ENCODE assay signal across 8 cellular contexts in the genomic region with DNA sequence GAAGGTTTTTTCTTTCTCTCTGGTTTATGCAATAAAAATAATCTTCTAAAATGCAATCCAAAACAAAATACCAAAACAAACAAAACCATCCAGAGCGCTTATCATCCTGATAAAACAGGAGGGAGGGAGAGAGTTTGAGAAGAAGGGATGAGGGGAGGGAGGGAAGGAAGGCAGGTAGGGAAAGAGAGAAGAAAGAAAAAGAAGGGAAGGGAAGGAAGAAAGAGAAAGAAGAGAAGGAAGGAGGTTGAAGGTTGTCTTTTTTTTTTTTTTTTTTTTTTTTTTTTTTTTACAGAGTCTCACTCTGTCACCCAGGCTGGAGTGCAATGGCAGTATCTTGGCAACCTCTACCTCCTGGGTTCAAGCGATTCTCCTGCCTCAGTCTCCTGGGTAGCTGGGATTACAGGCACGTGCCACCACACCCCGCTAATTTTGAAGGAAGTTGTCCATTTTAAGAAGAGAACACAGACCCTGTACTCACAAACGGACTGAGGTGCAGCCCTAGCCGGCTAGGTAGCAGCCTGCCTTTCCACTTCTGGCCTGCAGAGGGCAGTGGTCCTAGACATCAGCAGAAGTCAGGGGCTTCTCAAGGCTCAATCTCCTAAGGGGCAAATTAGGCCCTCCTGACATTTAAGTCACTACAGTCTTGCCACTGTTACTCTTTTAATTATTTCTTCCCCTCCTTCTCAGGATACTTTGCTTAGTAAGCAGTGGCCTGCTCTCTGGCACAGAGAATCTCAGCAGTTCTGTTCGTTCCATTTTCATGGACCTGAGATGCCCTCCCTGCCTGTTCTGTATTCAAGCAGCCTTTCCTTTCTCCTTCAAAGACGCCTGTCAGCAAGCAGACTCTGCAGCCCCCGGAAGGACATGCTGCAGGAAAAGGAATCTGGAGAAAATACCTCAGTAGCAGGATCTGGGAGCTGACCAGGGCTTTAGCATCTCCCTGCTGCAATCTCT.
A peak's percentile ranks its signal among the peaks of the same experiment; 100 is the strongest.
DNase-seq lines count a peak whose midpoint lies in the region; ATAC-seq and TF ChIP-seq lines count a peak whose summit lies in the region.

No MANE protein-coding gene starts in this region.

- no peaks in the 10 kb centered on the region for H3K36me3 ChIP-seq in uterus

- peaks cover 31% of the 10 kb centered on the region for H3K4me1 Mint-ChIP-seq in glutamatergic neuron (ENCODE audit: low read depth, unreplicated experiment)

- TF ChIP-seq CTCF in LNCAP (IDR thresholded peaks at IDR 0.05) (peak; percentile 94), glutamatergic neuron (IDR thresholded peaks at IDR 0.05; ENCODE audit: partially characterized antibody, unreplicated experiment) (peak; percentile 91), uterus (IDR thresholded peaks at IDR 0.05) (peak; percentile 67 to 81 (median 74))

- no peak overlapping the region for H3K27ac ChIP-seq in uterus

- TF ChIP-seq POLR2A in uterus (IDR thresholded peaks at IDR 0.05) = no peak

- H3K27ac Mint-ChIP-seq in glutamatergic neuron (ENCODE audit: unreplicated experiment) = no peak overlapping the region

- DNase-seq in DMS153 (lab: John Stamatoyannopoulos, UW) (peak; percentile 39), SHP77 treated with DMSO at 0.1 percent for 48 hours (lab: John Stamatoyannopoulos, UW) (peak; percentile 29), glutamatergic neuron (peak; percentile 88), posterior vena cava (ENCODE audit: low spot score) (peak; percentile 86), uterus (peak; percentile 46 to 56)
- peak; percentile 66 for DNase-seq in activated naive CD4-positive, alpha-beta T cell treated with Interleukin-2 at 50 U/mL for 16 hours

- intact Hi-C loops in posterior vena cava (cut with DNase I) = loop anchor here in 1 of 2 donors (10.0 kb wide), 1 partner anchor 270 kb away; no protein-coding TSS in a partner anchor
- intact Hi-C loops in uterus (cut with DNase I; ENCODE audit: low total_unique reads) = loop anchor here (5.0 kb wide), 1 partner anchor 78 kb away; the partner anchor contains the start of gene EPB41L4B

- H3K9me3 ChIP-seq in uterus = no peaks in the 10 kb centered on the region

- H3K4me1 ChIP-seq in uterus = no peaks in the 10 kb centered on the region

- no peak overlapping the region for H3K4me3 ChIP-seq in uterus

- no peaks in the 10 kb centered on the region for H3K9me3 Mint-ChIP-seq in glutamatergic neuron (ENCODE audit: unreplicated experiment)

- no peak overlapping the region for H3K4me3 Mint-ChIP-seq in glutamatergic neuron (ENCODE audit: unreplicated experiment)

- ATAC-seq in GM21576 (IDR thresholded peaks at IDR 0.05; ENCODE audit: unreplicated experiment) = peak; percentile 90

- H3K27me3 Mint-ChIP-seq in glutamatergic neuron (ENCODE audit: unreplicated experiment) = no peaks in the 10 kb centered on the region

- no peaks in the 10 kb centered on the region for H3K27me3 ChIP-seq in uterus

- H3K36me3 Mint-ChIP-seq in glutamatergic neuron (ENCODE audit: unreplicated experiment) = no peaks in the 10 kb centered on the region

Comparison
In these comparisons a context has a peak if more than half of its experiments do, and no peak if none do; other contexts are left out.
1. DNase-seq: peak in every context shown above with its lines; median percentile 88 in glutamatergic neuron; 86 in posterior vena cava; 66 in activated naive CD4-positive, alpha-beta T cell treated with Interleukin-2 at 50 U/mL for 16 hours; 51 in uterus; 39 in DMS153; 29 in SHP77 treated with DMSO at 0.1 percent for 48 hours.